29 cellular contexts compared by ENCODE assay signal in the genomic region with DNA sequence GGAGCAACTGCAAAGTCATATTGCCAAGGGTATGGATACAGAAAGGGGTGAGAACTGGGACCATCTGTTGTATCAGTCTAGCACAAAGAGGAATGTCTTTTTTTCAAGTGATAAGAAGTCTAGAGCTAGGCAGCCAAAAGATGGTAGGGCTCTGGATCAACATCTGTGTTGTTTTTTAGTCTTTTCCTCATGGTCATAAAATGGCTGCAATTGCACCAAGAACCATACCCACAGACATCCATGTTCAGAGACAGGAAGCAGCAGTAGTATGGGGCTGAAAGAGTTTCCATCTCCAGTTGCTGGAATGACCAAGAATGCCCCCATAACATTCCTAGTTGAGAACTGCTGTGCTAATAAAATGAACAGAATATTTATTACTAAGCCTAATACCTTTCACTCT.
"Had no signal": no experiment of that assay in that cellular context is flagged by ENCODE, and none has a peak within 500 bp of the region (broad histone marks: within the 10 kb centered on the region; RNA-seq: fewer than 3 reads in every experiment).

No MANE protein-coding gene starts in this region.

- FAIRE-seq: urothelium cell line had no signal

- H3K4me1 Mint-ChIP-seq: stimulated activated memory B cell treated with anti-CD40 and anti-IgM and Interleukin-4, amounts not matched to agents 10 μg/mL and 1 μg/mL and 100 μg/mL, for 72 hours had no signal

- H3K4me3 ChIP-seq: stomach, suprapubic skin, testis, thoracic aorta, thyroid gland, tibial artery, tibial nerve, transverse colon, upper lobe of left lung, upper lobe of right lung, uterus, vagina had no signal

- H3K4me3 Mint-ChIP-seq: stimulated activated effector memory CD8-positive, alpha-beta T cell treated with anti-CD3 and anti-CD28 coated beads, Interleukin-12 subunit alpha, Interleukin-12 subunit beta, amount 100 ng/mL, for 72 hours; stimulated activated memory B cell treated with anti-CD40 and anti-IgM and Interleukin-4, amounts not matched to agents 10 μg/mL and 1 μg/mL and 100 μg/mL, for 72 hours; stimulated activated naive B cell treated with anti-CD40 and anti-IgM and Interleukin-4, amounts not matched to agents 10 μg/mL and 1 μg/mL and 100 μg/mL, for 72 hours; stimulated activated naive CD8-positive, alpha-beta T cell treated with anti-CD3 and anti-CD28 coated beads, Interleukin-15, amount 100 ng/mL, for 72 hours; stimulated activated naive CD8-positive, alpha-beta T cell treated with anti-CD3 and anti-CD28 coated beads, Interleukin-15, Interleukin-2, amounts not matched to agents 100 ng/mL and 50 ng/mL, for 24 hours; type B pancreatic cell had no signal

- H3K27ac Mint-ChIP-seq: stimulated activated effector memory CD8-positive, alpha-beta T cell treated with anti-CD3 and anti-CD28 coated beads, Interleukin-12 subunit alpha, Interleukin-12 subunit beta, amount 100 ng/mL, for 72 hours; stimulated activated memory B cell treated with anti-CD40 and anti-IgM and Interleukin-4, amounts not matched to agents 10 μg/mL and 1 μg/mL and 100 μg/mL, for 72 hours; stimulated activated naive B cell treated with anti-CD40 and anti-IgM and Interleukin-4, amounts not matched to agents 10 μg/mL and 1 μg/mL and 100 μg/mL, for 72 hours; stimulated activated naive CD8-positive, alpha-beta T cell treated with anti-CD3 and anti-CD28 coated beads, Interleukin-15, amount 100 ng/mL, for 72 hours; stimulated activated naive CD8-positive, alpha-beta T cell treated with anti-CD3 and anti-CD28 coated beads, Interleukin-15, Interleukin-2, amounts not matched to agents 100 ng/mL and 50 ng/mL, for 24 hours; type B pancreatic cell had no signal

- H3K4me1 ChIP-seq: stomach, suprapubic skin, testis, thyroid gland, tibial artery, tibial nerve, transverse colon, upper lobe of left lung, upper lobe of right lung, uterus, vagina had no signal

- DNase-seq: stimulated activated CD4-positive, alpha-beta T cell treated with anti-CD3 and anti-CD28 coated beads, Interleukin-2, amount 100 ng/mL, for 48 hours; stimulated activated CD4-positive, alpha-beta T cell treated with anti-CD3 and anti-CD28 coated beads, Interleukin-4, amount 100 ng/mL, for 1 hour; stimulated activated CD4-positive, alpha-beta T cell treated with anti-CD3 and anti-CD28 coated beads, Interleukin-4, amount 100 ng/mL, for 24 hours; stimulated activated CD4-positive, alpha-beta T cell treated with anti-CD3 and anti-CD28 coated beads, Interleukin-4, amount 100 ng/mL, for 4 hours; stimulated activated CD8-positive, alpha-beta memory T cell treated with anti-CD3 and anti-CD28 coated beads, Interleukin-4, amount 100 ng/mL, for 48 hours; stimulated activated naive B cell treated with anti-CD40 and anti-IgM and Interleukin-4, amounts not matched to agents 10 μg/mL and 1 μg/mL and 100 μg/mL, for 72 hours; stimulated activated naive CD4-positive, alpha-beta T cell; stimulated activated naive CD4-positive, alpha-beta T cell treated with Interleukin-2 at 50 U/mL for 16 hours; stimulated activated naive CD8-positive, alpha-beta T cell treated with anti-CD3 and anti-CD28 coated beads, Interleukin-15, amount 100 ng/mL, for 72 hours; stimulated activated naive CD8-positive, alpha-beta T cell treated with anti-CD3 and anti-CD28 coated beads, Interleukin-15, Interleukin-2, amounts not matched to agents 100 U/mL and 50 U/mL, for 24 hours; stomach; substantia nigra; testis; thyroid gland; tibial artery; transverse colon; trophoblast cell; upper lobe of left lung; uterus had no signal

- H3K27ac ChIP-seq: stomach, suprapubic skin, testis, thoracic aorta, thyroid gland, tibial artery, tibial nerve, transverse colon, upper lobe of left lung, upper lobe of right lung, uterus, vagina had no signal

- H3K9me3 Mint-ChIP-seq: stimulated activated effector memory CD8-positive, alpha-beta T cell treated with anti-CD3 and anti-CD28 coated beads, Interleukin-12 subunit alpha, Interleukin-12 subunit beta, amount 100 ng/mL, for 72 hours; stimulated activated memory B cell treated with anti-CD40 and anti-IgM and Interleukin-4, amounts not matched to agents 10 μg/mL and 1 μg/mL and 100 μg/mL, for 72 hours; stimulated activated naive CD8-positive, alpha-beta T cell treated with anti-CD3 and anti-CD28 coated beads, Interleukin-15, amount 100 ng/mL, for 72 hours; stimulated activated naive CD8-positive, alpha-beta T cell treated with anti-CD3 and anti-CD28 coated beads, Interleukin-15, Interleukin-2, amounts not matched to agents 100 ng/mL and 50 ng/mL, for 24 hours; type B pancreatic cell had no signal

- H3K9me3 ChIP-seq: stomach, testis, thoracic aorta, thyroid gland, transverse colon, upper lobe of left lung, upper lobe of right lung, vagina had no signal

- H3K27me3 ChIP-seq: suprapubic skin, testis, thyroid gland, tibial artery, tibial nerve, transverse colon, upper lobe of left lung, upper lobe of right lung, uterus, vagina had no signal

- H3K36me3 Mint-ChIP-seq: stimulated activated effector memory CD8-positive, alpha-beta T cell treated with anti-CD3 and anti-CD28 coated beads, Interleukin-12 subunit alpha, Interleukin-12 subunit beta, amount 100 ng/mL, for 72 hours; stimulated activated memory B cell treated with anti-CD40 and anti-IgM and Interleukin-4, amounts not matched to agents 10 μg/mL and 1 μg/mL and 100 μg/mL, for 72 hours had no signal

- H3K36me3 ChIP-seq: upper lobe of right lung, uterus, vagina had no signal

- ATAC-seq: stimulated activated effector memory CD8-positive, alpha-beta T cell treated with anti-CD3 and anti-CD28 coated beads, Interleukin-12 subunit alpha, Interleukin-12 subunit beta, amount 100 ng/mL, for 72 hours; stimulated activated memory B cell treated with anti-CD40 and anti-IgM and Interleukin-4, amounts not matched to agents 10 μg/mL and 1 μg/mL and 100 μg/mL, for 72 hours; stimulated activated naive B cell treated with anti-CD40 and anti-IgM and Interleukin-4, amounts not matched to agents 10 μg/mL and 1 μg/mL and 100 μg/mL, for 72 hours; stimulated activated naive CD8-positive, alpha-beta T cell treated with anti-CD3 and anti-CD28 coated beads, Interleukin-15, amount 100 ng/mL, for 72 hours; stimulated activated naive CD8-positive, alpha-beta T cell treated with anti-CD3 and anti-CD28 coated beads, Interleukin-15, Interleukin-2, amounts not matched to agents 100 U/mL and 50 U/mL, for 24 hours; upper lobe of right lung had no signal
